8 cellular contexts compared by ENCODE assay signal in genomic region chr3:57228734-57229505, GRCh38. TPM values are rescaled to one million over a fixed set of nuclear protein-coding genes. Genes with fewer than 3 reads are reported as not detected.
A peak's percentile ranks its signal among the peaks of the same experiment; 100 is the strongest.
DNase-seq lines count a peak whose midpoint lies in the region; ATAC-seq and TF ChIP-seq lines count a peak whose summit lies in the region.

No MANE protein-coding gene starts in this region.

- peaks cover 7% of the 10 kb centered on the region for H3K36me3 Mint-ChIP-seq in dendritic cell treated with granulocyte-macrophage colony-stimulating factor and Interleukin-4, amounts not matched to agents 40 ng/mL and 50 ng/mL, for 4 days (ENCODE audit: low read depth)

- peaks cover 39% of the 10 kb centered on the region for H3K4me1 Mint-ChIP-seq in dendritic cell treated with granulocyte-macrophage colony-stimulating factor and Interleukin-4, amounts not matched to agents 40 ng/mL and 50 ng/mL, for 4 days (ENCODE audit: low read depth)

- no peak for TF ChIP-seq POLR2A in Peyer's patch (IDR thresholded peaks at IDR 0.05)

- ATAC-seq in sciatic nerve (no peak), GM21576 (IDR thresholded peaks at IDR 0.05; ENCODE audit: unreplicated experiment) (no peak), HG02938 (IDR thresholded peaks at IDR 0.05; ENCODE audit: unreplicated experiment) (no peak)

- H3K9me3 ChIP-seq in Peyer's patch (no peaks in the 10 kb centered on the region), muscle layer of colon (ENCODE audit: low read length) (no peaks in the 10 kb centered on the region)

- H3K4me3 ChIP-seq in GM12875 (ENCODE audit: low read depth, low read length) (peak overlapping the region; percentile 92), Peyer's patch (peak overlapping the region; percentile 90 to 98 (median 94)), muscle layer of colon (ENCODE audit: low read depth in 1 of 2, low read length in 2 of 2) (peak overlapping the region; percentile 80 to 87)

- peak overlapping the region; percentile 87 for H3K27ac Mint-ChIP-seq in dendritic cell treated with granulocyte-macrophage colony-stimulating factor and Interleukin-4, amounts not matched to agents 40 ng/mL and 50 ng/mL, for 4 days

- TF ChIP-seq CTCF in 22Rv1 (IDR thresholded peaks at IDR 0.05) (no peak), GM12875 (IDR thresholded peaks at IDR 0.05; ENCODE audit: borderline replicate concordance, insufficient read depth, low read depth, low read length) (no peak), Peyer's patch (IDR thresholded peaks at IDR 0.05) (no peak)

- H3K27me3 ChIP-seq in Peyer's patch (no peaks in the 10 kb centered on the region), muscle layer of colon (ENCODE audit: control insufficient read depth in 1 of 2, insufficient read depth in 2 of 2, low read length in 2 of 2) (no peaks in the 10 kb centered on the region)

- peak overlapping the region; percentile 56 for H3K9ac ChIP-seq in muscle layer of colon (ENCODE audit: low read length)

- no peaks in the 10 kb centered on the region for H3K9me3 Mint-ChIP-seq in dendritic cell treated with granulocyte-macrophage colony-stimulating factor and Interleukin-4, amounts not matched to agents 40 ng/mL and 50 ng/mL, for 4 days

- intact Hi-C loops in dendritic cell treated with granulocyte-macrophage colony-stimulating factor and Interleukin-4, amounts not matched to agents 40 ng/mL and 50 ng/mL, for 4 days (cut with micrococcal nuclease) = loop anchor here (5.0 kb wide), 2 partner anchors 132 to 547 kb away; partner anchors contain the start of gene TASOR
- intact Hi-C loops in sciatic nerve (cut with DNase I) = no loop called here

- H3K36me3 ChIP-seq in Peyer's patch (no peaks in the 10 kb centered on the region), muscle layer of colon (ENCODE audit: insufficient read depth, low read length) (no peaks in the 10 kb centered on the region)

- peak overlapping the region; percentile 88 for H3K27ac ChIP-seq in 22Rv1
- H3K27ac ChIP-seq in Peyer's patch = peak overlapping the region; percentile 87 to 95 (median 92)
- H3K27ac ChIP-seq in muscle layer of colon (ENCODE audit: low read depth, low read length) = peak overlapping the region; percentile 91

- H3K4me1 ChIP-seq in Peyer's patch = peaks cover 0 to 22% (median 3%) of the 10 kb centered on the region in 4 donors
- peaks cover 16% of the 10 kb centered on the region for H3K4me1 ChIP-seq in muscle layer of colon (ENCODE audit: insufficient read depth, low read length)

- no peaks in the 10 kb centered on the region for H3K27me3 Mint-ChIP-seq in dendritic cell treated with granulocyte-macrophage colony-stimulating factor and Interleukin-4, amounts not matched to agents 40 ng/mL and 50 ng/mL, for 4 days

- H3K4me3 Mint-ChIP-seq in dendritic cell treated with granulocyte-macrophage colony-stimulating factor and Interleukin-4, amounts not matched to agents 40 ng/mL and 50 ng/mL, for 4 days = peak overlapping the region; percentile 90

- DNase-seq in Peyer's patch (no peak), sciatic nerve (ENCODE audit: low spot score) (no peak)

RNA-seq across cellular contexts. Expression of gene APPL1, which starts 1.4 kb away (rescaled TPM):
- total RNA-seq in Peyer's patch = 10 to 100 TPM; 28.6 to 39.2 (median 33.0) TPM
- 56.7 TPM for total RNA-seq in sciatic nerve

RNA-seq across cellular contexts. Expression of gene HESX1, which starts 29.1 kb away (rescaled TPM):
- total RNA-seq in Peyer's patch (not detected), sciatic nerve (0.89 TPM)
